8 cellular contexts compared by ENCODE assay signal in the genomic region with DNA sequence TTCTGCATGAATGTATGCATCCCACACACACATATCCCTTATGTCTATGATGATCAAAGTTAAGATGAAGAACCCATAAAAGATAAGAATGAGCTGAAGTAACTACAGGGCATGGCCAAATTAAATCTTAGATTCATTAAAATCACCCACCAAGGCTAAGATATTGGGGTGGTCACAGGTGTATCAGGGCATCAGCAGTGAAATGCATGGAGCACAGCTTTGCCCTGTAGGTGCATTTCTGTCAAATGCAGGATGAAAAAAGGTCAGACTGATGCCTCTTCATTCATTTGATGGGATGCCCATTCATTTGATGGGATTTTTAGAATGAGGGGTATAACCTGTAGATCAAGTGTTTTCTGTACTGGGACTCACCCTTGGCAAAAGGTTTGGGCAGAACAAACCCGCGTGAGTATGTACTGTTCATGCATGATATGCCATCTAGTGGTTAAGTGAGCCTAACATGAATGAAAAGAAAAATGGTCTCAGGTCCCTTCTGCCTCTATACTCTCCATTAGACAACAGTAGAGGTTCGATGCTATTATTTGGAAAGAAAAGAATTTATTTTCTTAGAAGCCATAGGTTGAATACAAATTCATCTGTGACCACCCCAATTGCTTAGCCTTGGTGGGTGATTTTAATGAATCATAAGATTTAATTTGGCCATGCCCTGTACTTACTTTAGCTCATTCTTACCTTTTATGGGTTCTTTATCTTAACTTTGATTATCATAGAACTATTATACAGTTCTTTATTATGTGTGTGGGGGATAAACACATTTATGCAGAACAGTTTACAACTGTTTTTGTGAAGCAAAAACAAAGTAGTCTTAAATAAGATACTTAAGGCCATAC. TPM values are rescaled to one million over a fixed set of nuclear protein-coding genes. Genes with fewer than 3 reads are reported as not detected.
DNase-seq lines count a peak whose midpoint lies in the region; ATAC-seq and TF ChIP-seq lines count a peak whose summit lies in the region.

No MANE protein-coding gene starts in this region.

- H3K9me3 Mint-ChIP-seq in activated T-cell treated with anti-CD3 and anti-CD28 coated beads, Interleukin-2, amount 50 U/mL, for 72 hours: no peaks in the 10 kb centered on the region

- H3K9me1 ChIP-seq in IMR-90 (ENCODE audit: insufficient read depth, low read length): no peaks in the 10 kb centered on the region

- H3K27ac ChIP-seq in IMR-90 (ENCODE audit: insufficient read depth, low read length) (no peak overlapping the region), Peyer's patch (no peak overlapping the region), lung (ENCODE audit: low read depth in 1 of 2, low read length in 1 of 2) (no peak overlapping the region)

- TF ChIP-seq CTCF in IMR-90 (conservative IDR thresholded peaks at IDR 0.05; ENCODE audit: low read depth, low read length) (peak; percentile 62), Peyer's patch (IDR thresholded peaks at IDR 0.05) (peak in 5 of 6 experiments; percentile 37 to 85 (median 75)), choroid plexus epithelial cell (conservative IDR thresholded peaks at IDR 0.05; ENCODE audit: low read depth, low read length) (peak; percentile 76), lung (IDR thresholded peaks at IDR 0.05; ENCODE audit: control extremely low read depth, extremely low read depth) (peak; percentile 39)

- no peaks in the 10 kb centered on the region for H3K36me3 ChIP-seq in IMR-90 (ENCODE audit: control insufficient read depth, insufficient read depth, low read length)
- peaks cover 0 to 7% (median 0%) of the 10 kb centered on the region in 3 donors for H3K36me3 ChIP-seq in Peyer's patch
- no peaks in the 10 kb centered on the region for H3K36me3 ChIP-seq in lung (ENCODE audit: control insufficient read depth in 2 of 2, insufficient read depth in 2 of 2, low read length in 2 of 2)

- no peak overlapping the region for H3K4me3 ChIP-seq in IMR-90 (ENCODE audit: insufficient read depth, low read depth, low read length)
- H3K4me3 ChIP-seq in Peyer's patch: no peak overlapping the region
- H3K4me3 ChIP-seq in choroid plexus epithelial cell (ENCODE audit: low read depth, low read length): no peak overlapping the region
- H3K4me3 ChIP-seq in lung: no peak overlapping the region

- H3K56ac ChIP-seq in IMR-90 (ENCODE audit: extremely low read depth, insufficient read depth, low read length): no peak overlapping the region

- peak; percentile 66 for TF ChIP-seq RAD21 in IMR-90 (IDR thresholded peaks at IDR 0.05; ENCODE audit: low read length)

- H3K9me3 ChIP-seq in IMR-90 (ENCODE audit: control insufficient read depth, insufficient read depth, low read length) (no peaks in the 10 kb centered on the region), Peyer's patch (no peaks in the 10 kb centered on the region), lung (ENCODE audit: control insufficient read depth in 2 of 2, insufficient read depth in 1 of 2, low read length in 1 of 2) (no peaks in the 10 kb centered on the region)

- H2BK20ac ChIP-seq in IMR-90 (ENCODE audit: low read depth, low read length): no peak overlapping the region

- TF ChIP-seq POLR2A in IMR-90 (IDR thresholded peaks at IDR 0.05; ENCODE audit: low read depth, low read length) (no peak), Peyer's patch (IDR thresholded peaks at IDR 0.05) (no peak)

- H3K4me1 Mint-ChIP-seq in activated T-cell treated with anti-CD3 and anti-CD28 coated beads, Interleukin-2, amount 50 U/mL, for 72 hours (ENCODE audit: low read depth): peaks cover 36% of the 10 kb centered on the region

- peak; percentile 10 for DNase-seq in activated T-cell treated with anti-CD3 and anti-CD28 coated beads, Interleukin-2, amount 50 U/mL, for 72 hours
- no peak for DNase-seq in activated T-cell treated with anti-CD3 and anti-CD28 coated beads, Interleukin-2, amount 50 U/mL, for 1 hour
- peak; percentile 59 for DNase-seq in IMR-90
- peak in 1 of 3 donors; percentile 53 for DNase-seq in Peyer's patch
- DNase-seq in choroid plexus epithelial cell (ENCODE audit: low read depth): peak; percentile 81
- DNase-seq in lung (ENCODE audit: low spot score): no peak
- no peak for DNase-seq in NCI-H774 (lab: John Stamatoyannopoulos, UW)

- H2BK5ac ChIP-seq in IMR-90 (ENCODE audit: low read depth, low read length, poor library complexity, severe bottlenecking): no peak overlapping the region

- POLR2A ChIA-PET in IMR-90 (lab: Charles Lee; ENCODE audit: unreplicated experiment): no interaction called here

- H3K27ac Mint-ChIP-seq in activated T-cell treated with anti-CD3 and anti-CD28 coated beads, Interleukin-2, amount 50 U/mL, for 72 hours: no peak overlapping the region

- H3K36me3 Mint-ChIP-seq in activated T-cell treated with anti-CD3 and anti-CD28 coated beads, Interleukin-2, amount 50 U/mL, for 72 hours (ENCODE audit: insufficient read depth in 2 of 2): peaks cover 0 to 2% of the 10 kb centered on the region in 2 donors

- H2AK9ac ChIP-seq in IMR-90 (replicated peaks; ENCODE audit: low read depth, low read length, poor library complexity): no peak overlapping the region

- CTCF ChIA-PET in IMR-90 (lab: Yijun Ruan, JAX): interaction anchor here (0.6 to 1.5 kb wide), 5 partner anchors 14 to 1403 kb away, joined by 3 read pairs; no protein-coding TSS in a partner anchor

- no peak overlapping the region for H2BK15ac ChIP-seq in IMR-90 (ENCODE audit: low read depth, low read length)

- in situ Hi-C loops in IMR-90 (cut with MboI; ENCODE audit: low sequenced_read_pairs): loop anchor here (5.0 kb wide), 1 partner anchor 412 kb away; no protein-coding TSS in a partner anchor

- H3K4ac ChIP-seq in IMR-90 (ENCODE audit: low read depth, low read length): no peak overlapping the region

- no peak overlapping the region for H4K5ac ChIP-seq in IMR-90 (ENCODE audit: low read depth, low read length)

- no peak overlapping the region for H2AK5ac ChIP-seq in IMR-90 (ENCODE audit: low read depth, low read length)

- no peaks in the 10 kb centered on the region for H4K20me1 ChIP-seq in IMR-90 (ENCODE audit: insufficient read depth, low read length)

- no CpG with 5 or more reads among the region's 3 CpGs for WGBS in IMR-90 (ENCODE audit: extremely low coverage in 2 of 2, insufficient read length in 1 of 2), 2 experiments
- WGBS in lung, 2 donors: 22 to 26% methylated on average over 3 of the region's 3 CpGs

- ATAC-seq in activated T-cell treated with anti-CD3 and anti-CD28 coated beads, Interleukin-2, amount 50 U/mL, for 72 hours (replicated peaks in 1 of 2): peak; percentile 66 to 75
- peak; percentile 78 for ATAC-seq in GM21528 (IDR thresholded peaks at IDR 0.05; ENCODE audit: low FRiP score, unreplicated experiment)
- peak; percentile 95 for ATAC-seq in IMR-90 (ENCODE audit: low read depth)
- ATAC-seq in lung (ENCODE audit: insufficient read depth, low FRiP score): no peak

- H4K8ac ChIP-seq in IMR-90 (ENCODE audit: low read depth in 2 of 2, low read length in 2 of 2): no peak overlapping the region

- H2BK120ac ChIP-seq in IMR-90 (ENCODE audit: low read depth, low read length): no peak overlapping the region

- no peak overlapping the region for H3K23ac ChIP-seq in IMR-90 (ENCODE audit: low read depth, low read length)

- H3K4me1 ChIP-seq in IMR-90 (ENCODE audit: control insufficient read depth, insufficient read depth, low read length): no peaks in the 10 kb centered on the region
- peaks cover 0 to 7% (median 0%) of the 10 kb centered on the region in 4 donors for H3K4me1 ChIP-seq in Peyer's patch
- peaks cover 0 to 13% of the 10 kb centered on the region in 2 donors for H3K4me1 ChIP-seq in lung (ENCODE audit: control insufficient read depth in 2 of 2, insufficient read depth in 2 of 2, low read length in 2 of 2)

- no peak overlapping the region for H3K4me2 ChIP-seq in IMR-90 (ENCODE audit: low read depth, low read length)

- no peak overlapping the region for H3K9ac ChIP-seq in IMR-90 (ENCODE audit: low read depth, low read length)

- intact Hi-C loops in IMR-90 (cut with micrococcal nuclease): loop anchor here (1.0 to 10.0 kb wide), 4 partner anchors 304 to 622 kb away; partner anchors contain the start of genes CERS6 and STK39

- H4K91ac ChIP-seq in IMR-90 (ENCODE audit: insufficient read depth, low read depth, low read length): no peak overlapping the region

- H3K14ac ChIP-seq in IMR-90 (replicated peaks; ENCODE audit: low read depth, low read length): no peak overlapping the region

- H3K79me1 ChIP-seq in IMR-90 (ENCODE audit: low read depth in 1 of 2, low read length in 2 of 2): no peaks in the 10 kb centered on the region

- BruUV-seq in IMR-90 (replicated peaks; lab: Mats Ljungman, UMichigan): no TSS peak

- H3K27me3 Mint-ChIP-seq in activated T-cell treated with anti-CD3 and anti-CD28 coated beads, Interleukin-2, amount 50 U/mL, for 72 hours (ENCODE audit: low read depth): no peaks in the 10 kb centered on the region

- H3K4me3 Mint-ChIP-seq in activated T-cell treated with anti-CD3 and anti-CD28 coated beads, Interleukin-2, amount 50 U/mL, for 72 hours: no peak overlapping the region

- no peaks in the 10 kb centered on the region for H3K27me3 ChIP-seq in IMR-90 (ENCODE audit: control insufficient read depth, insufficient read depth, low read length)
- H3K27me3 ChIP-seq in Peyer's patch: no peaks in the 10 kb centered on the region
- H3K27me3 ChIP-seq in lung (ENCODE audit: control insufficient read depth, insufficient read depth): no peaks in the 10 kb centered on the region

- H2AFZ ChIP-seq in IMR-90 (replicated peaks; ENCODE audit: low read length, poor library complexity): no peak overlapping the region

- dilution Hi-C loops in IMR-90 (cut with HindIII; ENCODE audit: low sequenced_read_pairs, unreplicated experiment): no loop called here

- no peak overlapping the region for H3K18ac ChIP-seq in IMR-90 (ENCODE audit: low read depth, low read length)

TF ChIP-seq in IMR-90, 13 proteins besides CTCF, POLR2A, EP300 and RAD21:
- no peak for TF ChIP-seq MXI1 (IDR thresholded peaks at IDR 0.05; ENCODE audit: borderline replicate concordance, low read depth, low read length)
- no peak for TF ChIP-seq CHD1 (IDR thresholded peaks at IDR 0.05; ENCODE audit: low read depth, low read length)
- TF ChIP-seq SMC3 (IDR thresholded peaks at IDR 0.05; ENCODE audit: low read depth, low read length): peak; percentile 75
- no peak for TF ChIP-seq BHLHE40 (IDR thresholded peaks at IDR 0.05; ENCODE audit: low read depth, low read length)

RNA-seq across cellular contexts. Expression of gene NOSTRIN, which starts 43.2 kb away (rescaled TPM):
- not detected for total RNA-seq in activated T-cell treated with anti-CD3 and anti-CD28 coated beads, Interleukin-2, amount 50 U/mL, for 72 hours
- total RNA-seq in IMR-90 (2012; rRNA removed) (under 0.01 and 0.18 TPM in 2 replicates), Peyer's patch (100 to 1,000 TPM in 1 of 4 donors, 10 to 100 TPM in 3; 67.4 to 152 (median 87.7) TPM), lung (10 to 100 TPM; 29.2 to 57.5 TPM)
- polyA plus RNA-seq in IMR-90 (2012; rRNA removed) (0.15 TPM in 1 of 2 replicates, not detected in the other), lung (10 to 100 TPM; 15.5 to 38.1 TPM)
- not detected in 2 replicates for polyA plus RNA-seq in IMR-90 (2012; cell fraction: cytosol; rRNA removed)
- polyA plus RNA-seq in IMR-90 (2012; cell fraction: nucleus; rRNA removed; ENCODE audit: low replicate concordance): 0.07 TPM in 1 of 2 replicates, not detected in the other

Comparison
In these comparisons a context has a peak if more than half of its experiments do, and no peak if none do; other contexts are left out.
1. DNase-seq: peak in activated T-cell treated with anti-CD3 and anti-CD28 coated beads, Interleukin-2, amount 50 U/mL, for 72 hours (2 of 2), IMR-90 (single experiment) and choroid plexus epithelial cell (single experiment); none in activated T-cell treated with anti-CD3 and anti-CD28 coated beads, Interleukin-2, amount 50 U/mL, for 1 hour (single experiment), lung (single experiment) and NCI-H774 (single experiment).
2. RNA of gene NOSTRIN, which starts 43.2 kb away (total RNA-seq): 67.4 to 152 TPM in Peyer's patch and 29.2 to 57.5 TPM in lung; not detected in activated T-cell treated with anti-CD3 and anti-CD28 coated beads, Interleukin-2, amount 50 U/mL, for 72 hours and under 0.01 to 0.18 TPM in IMR-90; every median in the first group is over 10 times any median in the second.
3. Peak in every context shown above with its lines, with median percentiles within 50 percentile points of each other: CTCF ChIP-seq.